2 cellular contexts compared by ENCODE assay signal in genomic region chr9:137251490-137252268, GRCh38.
TF ChIP-seq lines count a peak whose summit lies in the region.

No MANE protein-coding gene starts in this region.

TF ChIP-seq in H1, 55 proteins besides CTCF, POLR2A, EP300 and RAD21:
- TF ChIP-seq SIRT6 (IDR thresholded peaks at IDR 0.05; ENCODE audit: low read length) (no peak), GABPA (IDR thresholded peaks at IDR 0.05; ENCODE audit: borderline replicate concordance, insufficient read depth, low read length) (no peak), E2F6 (IDR thresholded peaks at IDR 0.05) (no peak), POU5F1 (IDR thresholded peaks at IDR 0.05; ENCODE audit: low read depth, low read length) (no peak), EGR1 (IDR thresholded peaks at IDR 0.05; ENCODE audit: borderline replicate concordance, low read depth, low read length) (no peak), CHD1 (IDR thresholded peaks at IDR 0.05; ENCODE audit: low read depth, low read length) (no peak), RXRA (IDR thresholded peaks at IDR 0.05; ENCODE audit: insufficient read depth, low read depth, low read length) (no peak), TEAD4 (IDR thresholded peaks at IDR 0.05; ENCODE audit: low read depth, low read length) (no peak), KDM4A (IDR thresholded peaks at IDR 0.05; ENCODE audit: low read depth, low read length, severe bottlenecking) (no peak), CBX8 (IDR thresholded peaks at IDR 0.05; ENCODE audit: borderline replicate concordance, low read depth, low read length) (no peak), RNF2 (IDR thresholded peaks at IDR 0.05; ENCODE audit: borderline replicate concordance, low read depth, low read length, missing control alignments, poor library complexity, severe bottlenecking) (no peak), CHD7 (IDR thresholded peaks at IDR 0.05; ENCODE audit: insufficient replicate concordance, low read length) (no peak)

TF ChIP-seq in SK-N-SH treated with all-trans-retinoic acid at 6 μM for 48 hours, 23 proteins besides CTCF, POLR2A, EP300 and RAD21:
- TF ChIP-seq ZFP3 (CRISPR knock-in tag; IDR thresholded peaks at IDR 0.05), result no peak
TF ChIP-seq in SK-N-SH treated with all-trans-retinoic acid at 6 μM for 48 hours: peak in this region for 0.
